ENCODE assay signal across 18 cellular contexts in genomic region chr2:28419705-28420270, GRCh38. TPM values are rescaled to one million over a fixed set of nuclear protein-coding genes. Genes with fewer than 3 reads are reported as not detected.
A peak's percentile ranks its signal among the peaks of the same experiment; 100 is the strongest.
DNase-seq lines count a peak whose midpoint lies in the region; ATAC-seq and TF ChIP-seq lines count a peak whose summit lies in the region.
"Had no signal": no experiment of that assay in that cellular context is flagged by ENCODE, and none has a peak within 500 bp of the region (broad histone marks: within the 10 kb centered on the region; RNA-seq: fewer than 3 reads in every experiment).

No MANE protein-coding gene starts in this region.

- H3K4me3 ChIP-seq in AG04450 (ENCODE audit: low read depth, low read length) (no peak overlapping the region), Caco-2 (ENCODE audit: low read depth, low read length) (no peak overlapping the region), mucosa of descending colon (no peak overlapping the region)
- H3K4me3 ChIP-seq: adrenal gland, esophagus muscularis mucosa, HAP-1, heart right ventricle, thyroid gland had no signal

- peak overlapping the region; percentile 21 for H3K27ac ChIP-seq in AG04450 (ENCODE audit: low read depth, low read length)
- H3K27ac ChIP-seq: esophagus muscularis mucosa had no signal

- peaks cover 77% of the 10 kb centered on the region for H3K36me3 Mint-ChIP-seq in Caco-2 (ENCODE audit: insufficient read depth, unreplicated experiment)
- H3K36me3 Mint-ChIP-seq in central memory CD8-positive, alpha-beta T cell (ENCODE audit: insufficient read depth), result peaks cover 16% of the 10 kb centered on the region

- intact Hi-C loops in Caco-2 (cut with micrococcal nuclease; ENCODE audit: unreplicated experiment) (loop anchor here (1.0 to 2.0 kb wide), 7 partner anchors 24 to 717 kb away; no protein-coding TSS in a partner anchor), mucosa of descending colon (cut with DNase I, micrococcal nuclease) (no loop called here)

- H3K36me3 ChIP-seq in Caco-2 (ENCODE audit: control insufficient read depth, insufficient read depth, low read length) (peaks cover 4% of the 10 kb centered on the region; the same call in 1 of the 2 replicates), mucosa of descending colon (ENCODE audit: low read depth) (no peaks in the 10 kb centered on the region)
- H3K36me3 ChIP-seq: HAP-1 had no signal

- BruUV-seq in Caco-2 (replicated peaks; lab: Mats Ljungman, UMichigan), result no TSS peak

- H3K9me3 ChIP-seq in AG04450 (ENCODE audit: control insufficient read depth, insufficient read depth, low read length), result no peaks in the 10 kb centered on the region
- no peaks in the 10 kb centered on the region for H3K9me3 ChIP-seq in Caco-2
- H3K9me3 ChIP-seq in mucosa of descending colon, result no peaks in the 10 kb centered on the region
- H3K9me3 ChIP-seq: adrenal gland, esophagus muscularis mucosa, HAP-1, heart right ventricle, thyroid gland had no signal

- H3K27ac Mint-ChIP-seq in Caco-2 (ENCODE audit: unreplicated experiment), result peak overlapping the region; percentile 93
- H3K27ac Mint-ChIP-seq in central memory CD8-positive, alpha-beta T cell (ENCODE audit: low read depth), result peak overlapping the region; percentile 7
- H3K27ac Mint-ChIP-seq: activated B cell treated with CpG ODN at 0.5 μM for 24 hours, B cell had no signal

- peak overlapping the region; percentile 52 for H3K4me3 Mint-ChIP-seq in Caco-2 (ENCODE audit: unreplicated experiment)
- H3K4me3 Mint-ChIP-seq in central memory CD8-positive, alpha-beta T cell, result no peak overlapping the region
- H3K4me3 Mint-ChIP-seq: activated B cell treated with CpG ODN at 0.5 μM for 24 hours, B cell had no signal

- CTCF ChIA-PET in AG04450 (lab: Charles Lee) (interaction anchor here (0.6 to 1.0 kb wide), 2 partner anchors 527 to 697 kb away, joined by 3 to 5 read pairs; no protein-coding TSS in a partner anchor), Caco-2 (lab: Charles Lee) (interaction anchor here (0.6 to 1.8 kb wide), 12 partner anchors 8 to 736 kb away, joined by 3 to 11 read pairs (median 4); no protein-coding TSS in a partner anchor)

- H3K4me1 Mint-ChIP-seq in Caco-2 (ENCODE audit: low read depth, unreplicated experiment), result peaks cover 19% of the 10 kb centered on the region
- peaks cover 32% of the 10 kb centered on the region for H3K4me1 Mint-ChIP-seq in central memory CD8-positive, alpha-beta T cell

- no peak for ATAC-seq in central memory CD8-positive, alpha-beta T cell (replicated peaks; ENCODE audit: extremely low read depth, poor library complexity, severe bottlenecking)
- ATAC-seq in mucosa of descending colon (peak; percentile 6), HG03175 (IDR thresholded peaks at IDR 0.05; ENCODE audit: unreplicated experiment) (no peak)

- peaks cover 23% of the 10 kb centered on the region for H3K4me1 ChIP-seq in Caco-2
- H3K4me1 ChIP-seq in mucosa of descending colon (ENCODE audit: low read depth), result peaks cover 11% of the 10 kb centered on the region
- H3K4me1 ChIP-seq: HAP-1 had no signal

- DNase-seq in AG04450 (ENCODE audit: low read depth, low spot score) (no peak), Caco-2 (no peak), mucosa of descending colon (no peak), midbrain (lab: John Stamatoyannopoulos, UW) (no peak), NCI-H2171 (lab: John Stamatoyannopoulos, UW) (no peak), NCI-H446 treated with DMSO at 0.1 percent for 48 hours (lab: John Stamatoyannopoulos, UW) (no peak)
- no peak for DNase-seq in central memory CD8-positive, alpha-beta T cell (ENCODE audit: low spot score in 2 of 2)
- DNase-seq: activated B cell treated with CpG ODN at 0.5 μM for 24 hours, cortex of kidney, heart right ventricle, islet precursor cell, mesenchymal stem cell, thyroid gland had no signal

- H3K27me3 ChIP-seq in AG04450 (ENCODE audit: control insufficient read depth, insufficient read depth, low read length) (no peaks in the 10 kb centered on the region), Caco-2 (replicated peaks; ENCODE audit: control insufficient read depth, insufficient read depth, low read length) (no peaks in the 10 kb centered on the region)
- H3K27me3 ChIP-seq: adrenal gland, esophagus muscularis mucosa, heart right ventricle, thyroid gland had no signal

- POLR2A ChIA-PET in AG04450 (lab: Yijun Ruan, JAX), result interaction anchor here (0.6 kb wide), 3 partner anchors 16 to 714 kb away, joined by 3 read pairs; no protein-coding TSS in a partner anchor
- POLR2A ChIA-PET in Caco-2 (lab: Charles Lee), result interaction anchor here (0.5 to 1.7 kb wide), 5 partner anchors 18 to 667 kb away, joined by 3 to 9 read pairs (median 4); no protein-coding TSS in a partner anchor

- no peaks in the 10 kb centered on the region for H3K27me3 Mint-ChIP-seq in Caco-2 (ENCODE audit: insufficient read depth, unreplicated experiment)
- H3K27me3 Mint-ChIP-seq in central memory CD8-positive, alpha-beta T cell, result no peaks in the 10 kb centered on the region

- H3K9me3 Mint-ChIP-seq in Caco-2 (ENCODE audit: unreplicated experiment), result no peaks in the 10 kb centered on the region
- no peaks in the 10 kb centered on the region for H3K9me3 Mint-ChIP-seq in central memory CD8-positive, alpha-beta T cell
- H3K9me3 Mint-ChIP-seq: activated B cell treated with CpG ODN at 0.5 μM for 24 hours had no signal

- TF ChIP-seq CTCF in AG04450 (IDR thresholded peaks at IDR 0.05; ENCODE audit: low read depth, low read length) (no peak), Caco-2 (IDR thresholded peaks at IDR 0.05; ENCODE audit: insufficient read depth in 1 of 2, low read depth in 1 of 2, low read length in 1 of 2, severe bottlenecking in 1 of 2, unreplicated experiment in 1 of 2) (no peak), mucosa of descending colon (IDR thresholded peaks at IDR 0.05) (no peak)

RNA-seq across cellular contexts. Expression of gene FOSL2, which starts 27.1 kb away (rescaled TPM):
- polyA plus RNA-seq in AG04450 (2011; rRNA removed), result 45.3 and 50.3 TPM in 2 replicates
- polyA minus RNA-seq in AG04450 (2011; rRNA and poly(A)+ RNA removed), result 105 and 117 TPM in 2 replicates
- total RNA-seq in Caco-2 (2022), result 64.6 and 70.7 TPM in 2 replicates
- 100 to 1,000 TPM; 160 to 166 (median 162) TPM for total RNA-seq in mucosa of descending colon
